8 cellular contexts compared by ENCODE assay signal in the genomic region with DNA sequence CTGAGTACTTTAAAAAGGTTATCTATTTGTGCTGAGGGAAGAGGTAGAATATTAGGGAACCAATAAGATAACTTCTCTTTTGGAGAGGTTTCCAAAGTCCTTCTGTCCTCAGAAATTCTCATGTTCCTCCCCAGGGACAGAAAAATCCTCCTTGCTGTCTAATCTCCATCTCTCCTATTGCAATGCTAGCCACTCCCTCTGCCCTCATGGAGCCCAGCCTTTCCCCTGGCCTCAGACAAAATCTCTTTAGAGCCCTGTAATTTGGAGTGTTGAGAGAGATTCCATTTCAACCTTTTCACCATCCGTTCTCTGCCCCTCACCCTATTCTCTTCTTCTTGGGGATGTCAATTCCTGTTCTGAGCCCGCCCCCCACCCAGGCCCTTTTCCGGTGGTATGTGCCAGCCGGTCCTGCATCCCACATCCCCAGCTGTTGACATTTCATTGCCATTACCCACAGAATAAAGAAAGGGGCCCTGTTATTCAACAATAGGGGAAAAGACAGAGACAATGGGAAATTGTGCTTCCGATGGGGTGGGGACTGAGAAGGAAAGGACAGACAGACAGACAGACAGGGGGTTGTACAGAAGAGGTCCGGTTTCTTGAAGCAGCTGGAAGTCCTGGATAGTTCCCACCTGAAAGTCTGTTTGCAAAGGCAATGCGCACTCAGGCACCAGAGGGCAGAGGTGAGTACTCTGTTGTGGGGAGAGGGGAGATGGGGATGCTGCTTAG. TPM values are rescaled to one million over a fixed set of nuclear protein-coding genes. Genes with fewer than 3 reads are reported as not detected.
DNase-seq lines count a peak whose midpoint lies in the region; ATAC-seq lines count a peak whose summit lies in the region.

A gene (plus strand): TSS at position 563 of the 729 bp plus-strand sequence. CDS start 4,076 bp downstream, outside the sequence.

- no peak for ATAC-seq in activated T-helper 17 cell treated with anti-CD3 and anti-CD28 coated beads, Interleukin-2, amount 50 U/mL, for 72 hours (replicated peaks)
- ATAC-seq in HG03139 (IDR thresholded peaks at IDR 0.05; ENCODE audit: unreplicated experiment) (no peak), HG02623 (IDR thresholded peaks at IDR 0.05; ENCODE audit: unreplicated experiment) (no peak)

- H3K4me1 Mint-ChIP-seq in activated T-helper 17 cell treated with anti-CD3 and anti-CD28 coated beads, Interleukin-2, amount 50 U/mL, for 72 hours: no peaks in the 10 kb centered on the region

- no peak within 1 kb of the TSS for H3K27ac Mint-ChIP-seq in activated T-helper 17 cell treated with anti-CD3 and anti-CD28 coated beads, Interleukin-2, amount 50 U/mL, for 72 hours

- DNase-seq in activated T-cell treated with anti-CD3 and anti-CD28 coated beads, Interleukin-2, amount 50 U/mL, for 1 hour: peak; percentile 44
- DNase-seq in activated T-cell treated with anti-CD3 and anti-CD28 coated beads for 4 hours: no peak
- DNase-seq in NCI-H69 (lab: John Stamatoyannopoulos, UW): peak; percentile 71
- DNase-seq in caudate nucleus (lab: John Stamatoyannopoulos, UW): peak in 47 of 61 donors; percentile 20 to 84 (median 58)
- peak; percentile 94 for DNase-seq in pons (ENCODE audit: low spot score)

- H3K36me3 Mint-ChIP-seq in activated T-helper 17 cell treated with anti-CD3 and anti-CD28 coated beads, Interleukin-2, amount 50 U/mL, for 72 hours (ENCODE audit: low read depth): no peaks in the 10 kb centered on the region

- H3K27me3 Mint-ChIP-seq in activated T-helper 17 cell treated with anti-CD3 and anti-CD28 coated beads, Interleukin-2, amount 50 U/mL, for 72 hours: peaks cover 50% of the 10 kb centered on the region

- peak within 1 kb of the TSS; percentile 85 for H3K27ac ChIP-seq in caudate nucleus (ENCODE audit: low read depth, low read length)

- H3K9me3 Mint-ChIP-seq in activated T-helper 17 cell treated with anti-CD3 and anti-CD28 coated beads, Interleukin-2, amount 50 U/mL, for 72 hours: no peaks in the 10 kb centered on the region

- no peak within 1 kb of the TSS for H3K4me3 Mint-ChIP-seq in activated T-helper 17 cell treated with anti-CD3 and anti-CD28 coated beads, Interleukin-2, amount 50 U/mL, for 72 hours

RNA-seq across cellular contexts. Expression of the gene that starts here (rescaled TPM):
- 1 to 10 TPM in 1 of 2 donors, under 1 TPM in 1; 0.30 to 1.5 TPM for total RNA-seq in activated T-helper 17 cell treated with anti-CD3 and anti-CD28 coated beads, Interleukin-2, amount 50 U/mL, for 72 hours
